8 cellular contexts compared by ENCODE assay signal in the genomic region with DNA sequence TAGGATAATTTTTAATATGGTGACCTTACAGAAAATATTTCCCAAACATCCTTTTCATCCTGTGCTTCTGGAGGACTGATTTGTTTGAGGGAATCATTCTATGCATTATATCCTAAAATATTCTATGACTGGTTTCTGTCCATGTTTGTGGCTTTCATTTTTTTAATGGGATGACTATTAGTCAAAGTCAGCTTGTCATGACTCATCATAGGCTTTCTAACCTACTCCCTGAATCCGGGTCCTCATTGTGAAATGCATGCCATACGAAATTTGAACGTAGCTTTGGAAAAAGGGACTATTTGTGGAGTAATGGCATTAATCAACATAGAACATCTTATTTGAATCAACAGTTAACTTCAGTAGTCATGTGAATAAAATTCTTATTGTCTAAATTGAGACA. TPM values are rescaled to one million over a fixed set of nuclear protein-coding genes. Genes with fewer than 3 reads are reported as not detected.
DNase-seq lines count a peak whose midpoint lies in the region; ATAC-seq and TF ChIP-seq lines count a peak whose summit lies in the region.
"Had no signal": no experiment of that assay in that cellular context is flagged by ENCODE, and none has a peak within 500 bp of the region (broad histone marks: within the 10 kb centered on the region; RNA-seq: fewer than 3 reads in every experiment).

No MANE protein-coding gene starts in this region.

- H2AFZ ChIP-seq in PC-3 (ENCODE audit: low read length): peak overlapping the region; percentile 55; the same call in 1 of the 2 replicates

- DNase-seq in AG09319 (ENCODE audit: extremely low read depth, low read depth) (peak; percentile 62), PC-3 (peak; percentile 96), fibroblast of the conjunctiva (ENCODE audit: low read depth) (peak; percentile 77), GM10266 (ENCODE audit: extremely low spot score) (no peak), NCI-H524 (lab: John Stamatoyannopoulos, UW) (no peak)
- no peak for DNase-seq in activated CD4-positive, CD25-positive, alpha-beta regulatory T cell (lab: John Stamatoyannopoulos, UW)
- DNase-seq: DMS79 treated with DMSO at 0.1 percent for 48 hours, Right ventricle myocardium superior had no signal

- peak overlapping the region; percentile 28; the same call in 1 of the 2 replicates for H3K4me3 ChIP-seq in PC-3 (ENCODE audit: low read length)

- BruUV-seq in PC-3 (replicated peaks; lab: Mats Ljungman, UMichigan): no TSS peak

- peaks cover 18% of the 10 kb centered on the region for H3F3A ChIP-seq in PC-3 (ENCODE audit: low read length, unreplicated experiment)

- H3K27me3 ChIP-seq in PC-3 (ENCODE audit: low read length): no peaks in the 10 kb centered on the region

- no peaks in the 10 kb centered on the region for H3K9me3 ChIP-seq in PC-3 (ENCODE audit: low read length)

- TF ChIP-seq CTCF in AG09319 (IDR thresholded peaks at IDR 0.05; ENCODE audit: low read depth, low read length) (no peak), PC-3 (conservative IDR thresholded peaks at IDR 0.05; ENCODE audit: low read depth, low read length) (no peak), GM10266 (IDR thresholded peaks at IDR 0.05; ENCODE audit: control insufficient read depth, insufficient read depth, low read depth, missing control alignments) (no peak)

- H3K4me2 ChIP-seq in PC-3 (ENCODE audit: low read length): peak overlapping the region; percentile 69

- H3K4me1 ChIP-seq in PC-3 (ENCODE audit: insufficient read depth, low read length): peaks cover 27% of the 10 kb centered on the region

- ATAC-seq in PC-3: peak; percentile 90

- CTCF ChIA-PET in PC-3 (lab: Charles Lee): no interaction called here

- peaks cover 16% of the 10 kb centered on the region for H3K36me3 ChIP-seq in PC-3 (ENCODE audit: low read depth, low read length)

- intact Hi-C loops in PC-3 (cut with micrococcal nuclease): loop anchor here (1.0 to 5.0 kb wide), 3 partner anchors 36 to 768 kb away; partner anchors contain the start of gene ATP6V0A2

- no peaks in the 10 kb centered on the region for H3K9me2 ChIP-seq in PC-3 (replicated peaks; ENCODE audit: low read length)

- H3K9ac ChIP-seq in PC-3 (ENCODE audit: low read length): peak overlapping the region; percentile 19

- H4K20me1 ChIP-seq in PC-3 (ENCODE audit: low read length): no peaks in the 10 kb centered on the region

- H3K79me2 ChIP-seq in PC-3 (ENCODE audit: low read length): no peaks in the 10 kb centered on the region

- POLR2A ChIA-PET in PC-3 (lab: Charles Lee; ENCODE audit: unreplicated experiment): interaction anchor here (0.7 kb wide), 1 partner anchor 596 kb away, joined by 3 read pairs; no protein-coding TSS in a partner anchor

- peak overlapping the region; percentile 80 for H3K27ac ChIP-seq in PC-3 (ENCODE audit: low read length)

RNA-seq across cellular contexts. Expression of gene TCTN2, which starts 10.6 kb away (rescaled TPM):
- total RNA-seq in PC-3 (2014; rRNA removed): 13.9 and 15.8 TPM in 2 replicates

RNA-seq across cellular contexts. Expression of gene GTF2H3, which starts 26.7 kb away (rescaled TPM):
- total RNA-seq in PC-3 (2014; rRNA removed): 24.2 and 37.6 TPM in 2 replicates

RNA-seq across cellular contexts. Expression of gene EIF2B1, which starts 26.8 kb away (rescaled TPM):
- total RNA-seq in PC-3 (2014; rRNA removed): 70.8 and 83.4 TPM in 2 replicates

RNA-seq across cellular contexts. Expression of gene ATP6V0A2, which starts 51.8 kb away (rescaled TPM):
- 27.8 and 34.2 TPM in 2 replicates for total RNA-seq in PC-3 (2014; rRNA removed)

RNA-seq across cellular contexts. Expression of gene DDX55, which starts 58.4 kb away (rescaled TPM):
- total RNA-seq in PC-3 (2014; rRNA removed): 41.1 and 50.0 TPM in 2 replicates

Comparison
In these comparisons a context has a peak if more than half of its experiments do, and no peak if none do; other contexts are left out.
1. DNase-seq: peak in AG09319 (single experiment), PC-3 (single experiment) and fibroblast of the conjunctiva (single experiment); none in GM10266 (single experiment), NCI-H524 (0 of 2) and activated CD4-positive, CD25-positive, alpha-beta regulatory T cell (0 of 4).